Comparison of ENCODE assay signal across 8 cellular contexts in genomic region chr5:151155149-151155776, GRCh38. TPM values are rescaled to one million over a fixed set of nuclear protein-coding genes. Genes with fewer than 3 reads are reported as not detected.
DNase-seq lines count a peak whose midpoint lies in the region; ATAC-seq and TF ChIP-seq lines count a peak whose summit lies in the region.

No MANE protein-coding gene starts in this region.

- peak overlapping the region; percentile 97 to 99 for H3K4me3 Mint-ChIP-seq in stimulated activated naive B cell treated with anti-CD40 and anti-IgM and Interleukin-4, amounts not matched to agents 10 μg/mL and 1 μg/mL and 100 μg/mL, for 72 hours

- no peaks in the 10 kb centered on the region for H3K27me3 Mint-ChIP-seq in stimulated activated naive B cell treated with anti-CD40 and anti-IgM and Interleukin-4, amounts not matched to agents 10 μg/mL and 1 μg/mL and 100 μg/mL, for 72 hours

- peak; percentile 27 for ATAC-seq in HG03354 (IDR thresholded peaks at IDR 0.05; ENCODE audit: poor library complexity, severe bottlenecking, unreplicated experiment)
- no peak for ATAC-seq in stimulated activated naive B cell treated with anti-CD40 and anti-IgM and Interleukin-4, amounts not matched to agents 10 μg/mL and 1 μg/mL and 100 μg/mL, for 72 hours (replicated peaks)

- no peaks in the 10 kb centered on the region for H3K9me3 Mint-ChIP-seq in stimulated activated naive B cell treated with anti-CD40 and anti-IgM and Interleukin-4, amounts not matched to agents 10 μg/mL and 1 μg/mL and 100 μg/mL, for 72 hours

- H3K36me3 Mint-ChIP-seq in stimulated activated naive B cell treated with anti-CD40 and anti-IgM and Interleukin-4, amounts not matched to agents 10 μg/mL and 1 μg/mL and 100 μg/mL, for 72 hours = peaks cover 40 to 56% of the 10 kb centered on the region in 2 donors

- peak; percentile 56 for TF ChIP-seq POLR2A in GM18951 (IDR thresholded peaks at IDR 0.05; ENCODE audit: extremely low read depth, insufficient read depth, insufficient read length)

- in situ Hi-C loops in GM18951 (cut with MboI; ENCODE audit: low sequenced_read_pairs, unreplicated experiment) = no loop called here

- peaks cover 63 to 87% of the 10 kb centered on the region in 2 donors for H3K4me1 Mint-ChIP-seq in stimulated activated naive B cell treated with anti-CD40 and anti-IgM and Interleukin-4, amounts not matched to agents 10 μg/mL and 1 μg/mL and 100 μg/mL, for 72 hours

- H3K27ac Mint-ChIP-seq in stimulated activated naive B cell treated with anti-CD40 and anti-IgM and Interleukin-4, amounts not matched to agents 10 μg/mL and 1 μg/mL and 100 μg/mL, for 72 hours = peak overlapping the region; percentile 95

- peak; percentile 71 for DNase-seq in activated CD8-positive, alpha-beta memory T cell treated with anti-CD3 and anti-CD28 coated beads, Interleukin-2, amount 50 U/mL, for 48 hours
- DNase-seq in germinal center (ENCODE audit: low spot score) = peak; percentile 47
- DNase-seq in stimulated activated naive B cell treated with anti-CD40 and anti-IgM and Interleukin-4, amounts not matched to agents 10 μg/mL and 1 μg/mL and 100 μg/mL, for 72 hours = no peak
- DNase-seq in RPMI8226 = no peak
- DNase-seq in ureter (ENCODE audit: low spot score) = no peak
- no peak for DNase-seq in NCI-H2029 treated with DMSO at 0.1 percent for 48 hours (lab: John Stamatoyannopoulos, UW)

RNA-seq across cellular contexts. Expression of gene ANXA6, which starts 2.3 kb away (rescaled TPM):
- 123 TPM for total RNA-seq in ureter

Comparison
In these comparisons a context has a peak if more than half of its experiments do, and no peak if none do; other contexts are left out.
1. DNase-seq: peak in activated CD8-positive, alpha-beta memory T cell treated with anti-CD3 and anti-CD28 coated beads, Interleukin-2, amount 50 U/mL, for 48 hours (single experiment) and germinal center (single experiment); none in stimulated activated naive B cell treated with anti-CD40 and anti-IgM and Interleukin-4, amounts not matched to agents 10 μg/mL and 1 μg/mL and 100 μg/mL, for 72 hours (single experiment), RPMI8226 (single experiment), ureter (single experiment) and NCI-H2029 treated with DMSO at 0.1 percent for 48 hours (single experiment).